In the genomic region with DNA sequence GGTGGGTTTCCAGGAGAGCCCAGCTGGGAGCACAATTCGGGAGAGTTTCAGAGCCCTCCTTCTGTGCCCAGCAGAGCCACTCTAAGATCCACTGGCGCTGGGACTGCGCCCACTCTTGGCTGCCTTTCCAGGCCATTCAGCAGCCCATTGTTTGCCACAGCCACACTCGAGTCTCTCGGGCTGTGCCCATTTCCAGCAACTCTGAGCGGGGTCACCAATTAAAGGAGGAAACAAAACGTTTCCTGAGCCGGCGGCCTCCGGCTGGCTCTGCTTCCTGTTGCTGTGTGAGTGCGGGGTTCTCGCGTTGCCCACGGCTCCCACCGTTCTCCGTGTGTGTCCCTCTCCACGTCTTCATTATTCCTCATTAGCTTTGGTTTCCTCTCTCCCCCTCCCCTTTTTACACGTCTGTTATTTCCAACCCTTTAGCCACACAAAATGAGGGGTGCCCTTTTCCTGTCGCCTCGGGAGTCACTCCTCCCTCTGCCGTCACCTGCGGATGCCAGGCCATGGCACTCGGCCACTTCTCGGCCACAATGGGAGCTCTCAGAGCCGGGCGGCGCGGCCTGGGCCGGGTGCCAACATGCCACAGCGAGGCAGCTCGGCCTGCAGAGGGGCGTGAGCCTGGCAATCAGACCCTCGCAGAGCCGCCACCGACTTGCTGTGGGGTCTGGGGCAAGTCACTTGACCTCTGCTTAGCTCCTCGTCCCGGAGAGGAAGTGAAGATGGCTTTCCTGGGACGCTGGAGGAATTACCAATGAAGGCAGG, we compare ENCODE assay signal across 9 cellular contexts.
DNase-seq lines count a peak whose midpoint lies in the region; ATAC-seq, FAIRE-seq and TF ChIP-seq lines count a peak whose summit lies in the region.
"Had no signal": no experiment of that assay in that cellular context is flagged by ENCODE, and none has a peak within 500 bp of the region (broad histone marks: within the 10 kb centered on the region; RNA-seq: fewer than 3 reads in every experiment).

No MANE protein-coding gene starts in this region.

- no peak overlapping the region for H2BK120ac ChIP-seq in H1 (replicated peaks; ENCODE audit: low read depth, low read length)

- no peak for TF ChIP-seq POLR2A in H1 (IDR thresholded peaks at IDR 0.05; ENCODE audit: control extremely low read depth in 1 of 2, low read depth in 2 of 2, low read length in 2 of 2)
- no peak for TF ChIP-seq POLR2A in sigmoid colon (IDR thresholded peaks at IDR 0.05)

- H4K20me1 ChIP-seq in H1 (replicated peaks in 1 of 2; ENCODE audit: control insufficient read depth in 1 of 2, insufficient read depth in 2 of 2, low read length in 2 of 2) = no peaks in the 10 kb centered on the region

- DNase-seq in H4 (ENCODE audit: low spot score) (peak; percentile 66), NCI-H748 treated with DMSO at 0.1 percent for 48 hours (lab: John Stamatoyannopoulos, UW) (peak; percentile 62), H1 (ENCODE audit: low read depth in 1 of 2, low spot score in 2 of 2) (no peak), sigmoid colon (peak; percentile 68), foreskin keratinocyte (no peak), brain microvascular endothelial cell (no peak), NOMO-1 treated with DMSO at 0.1 percent for 48 hours (lab: John Stamatoyannopoulos, UW; ENCODE audit: unreplicated experiment) (no peak)
- DNase-seq: stimulated activated CD4-positive, alpha-beta T cell treated with anti-CD3 and anti-CD28 coated beads, Interleukin-2, amount 100 ng/mL, for 24 hours had no signal

- no peaks in the 10 kb centered on the region for H3K79me1 ChIP-seq in H1 (ENCODE audit: low read depth, low read length)

- no peak overlapping the region for H3K9ac ChIP-seq in H1 (replicated peaks in 1 of 4; ENCODE audit: extremely low read depth in 1 of 4, low read depth in 3 of 4, low read length in 3 of 4)

- no peak overlapping the region for H4K91ac ChIP-seq in H1 (replicated peaks; ENCODE audit: insufficient read length, low read length)

- no peak overlapping the region; the same call in 1 of the 2 replicates for H2AFZ ChIP-seq in H1 (ENCODE audit: low read length)

- no peak overlapping the region for H3K23ac ChIP-seq in H1 (ENCODE audit: insufficient read length)

- no peak overlapping the region for H2BK12ac ChIP-seq in H1 (ENCODE audit: low read depth, low read length)

- TF ChIP-seq RAD21 in H1 (IDR thresholded peaks at IDR 0.05 in 1 of 2, conservative IDR thresholded peaks at IDR 0.05 in 1 of 2; ENCODE audit: low read depth in 2 of 2, low read length in 2 of 2) = no peak

- no peak for TF ChIP-seq CTCF in H1 (IDR thresholded peaks at IDR 0.05; ENCODE audit: control extremely low read depth in 1 of 3, insufficient read depth in 1 of 3, low read depth in 1 of 3, low read length in 3 of 3)
- no peak for TF ChIP-seq CTCF in sigmoid colon (IDR thresholded peaks at IDR 0.05)
- no peak for TF ChIP-seq CTCF in foreskin keratinocyte (conservative IDR thresholded peaks at IDR 0.05)
- no peak for TF ChIP-seq CTCF in brain microvascular endothelial cell (IDR thresholded peaks at IDR 0.05; ENCODE audit: low read depth, low read length, missing control alignments)

- in situ Hi-C loops in brain microvascular endothelial cell (cut with HindIII; ENCODE audit: low pct_ligation_motif_present, low sequenced_read_pairs) = no loop called here

- no peaks in the 10 kb centered on the region for H3K79me2 ChIP-seq in H1 (ENCODE audit: control insufficient read depth in 1 of 2, insufficient read depth in 2 of 2, low read length in 2 of 2)

- no peak overlapping the region for H2BK5ac ChIP-seq in H1 (ENCODE audit: low read depth, low read length)

- no peaks in the 10 kb centered on the region for H3K23me2 ChIP-seq in H1 (ENCODE audit: low read depth, low read length)

- no peak overlapping the region for H2BK20ac ChIP-seq in H1 (ENCODE audit: low read length)

- WGBS in H1 (ENCODE audit: extremely low coverage in 1 of 2, insufficient coverage in 1 of 2, insufficient read length in 1 of 2, insufficient replicate concordance in 2 of 2, low coverage in 1 of 2, low lambda C conversion rate in 2 of 2, missing lambda C conversion rate in 1 of 2), 2 experiments = 90% methylated on average over 38 of the region's 38 CpGs; no CpG with 5 or more reads in 1 of the 2 experiments
- WGBS in sigmoid colon, 2 donors = 57 to 67% methylated on average over 38 of the region's 38 CpGs

- H3K4ac ChIP-seq in H1 (replicated peaks; ENCODE audit: insufficient read length, low read depth, low read length) = no peak overlapping the region

- H3K27me3 ChIP-seq in H1 (replicated peaks in 1 of 4; ENCODE audit: control insufficient read depth in 3 of 4, extremely low read depth in 1 of 4, insufficient read depth in 3 of 4, low read length in 3 of 4) = peaks cover 0 to 3% (median 0%) of the 10 kb centered on the region in 4 experiments; a peak in 2 of 7 replicates
- peaks cover 0 to 3% (median 0%) of the 10 kb centered on the region in 3 donors for H3K27me3 ChIP-seq in sigmoid colon
- no peaks in the 10 kb centered on the region for H3K27me3 ChIP-seq in foreskin keratinocyte
- no peaks in the 10 kb centered on the region for H3K27me3 ChIP-seq in brain microvascular endothelial cell (replicated peaks)

- H4K8ac ChIP-seq in H1 (ENCODE audit: extremely low read depth, insufficient read depth, low read length) = peak overlapping the region; percentile 74; the same call in 1 of the 2 replicates

- H3K56ac ChIP-seq in H1 (replicated peaks; ENCODE audit: insufficient read length, low read depth, low read length) = no peak overlapping the region

- POLR2A ChIA-PET in H1 (lab: Charles Lee; ENCODE audit: partially characterized antibody) = no interaction called here

- intact Hi-C loops in sigmoid colon (cut with DNase I) = no loop called here

- ATAC-seq in foreskin keratinocyte = no peak

- H3K27ac ChIP-seq in H1 (ENCODE audit: low read depth, low read length) (no peak overlapping the region), sigmoid colon (no peak overlapping the region), foreskin keratinocyte (no peak overlapping the region), brain microvascular endothelial cell (no peak overlapping the region)

- no peak overlapping the region for H3K18ac ChIP-seq in H1 (ENCODE audit: extremely low read depth, low read length)

- H3K9me3 ChIP-seq in H1 (ENCODE audit: insufficient read depth in 2 of 2, low read depth in 1 of 2, low read length in 1 of 2) = no peaks in the 10 kb centered on the region
- H3K9me3 ChIP-seq in sigmoid colon = peaks cover 0 to 3% (median 0%) of the 10 kb centered on the region in 4 donors

- H3K4me3 ChIP-seq in H1 (ENCODE audit: extremely low read depth in 1 of 4, insufficient read depth in 2 of 4, low read depth in 3 of 4, low read length in 4 of 4) (no peak overlapping the region), sigmoid colon (no peak overlapping the region), brain microvascular endothelial cell (ENCODE audit: low read depth, low read length) (no peak overlapping the region)

- H3K14ac ChIP-seq in H1 (ENCODE audit: insufficient read length) = no peak overlapping the region

- no peak overlapping the region for H2BK15ac ChIP-seq in H1 (ENCODE audit: low read length)

- no peak for TF ChIP-seq EP300 in H1 (IDR thresholded peaks at IDR 0.05; ENCODE audit: borderline replicate concordance in 1 of 2, low read depth in 2 of 2, low read length in 2 of 2)
- TF ChIP-seq EP300 in sigmoid colon (IDR thresholded peaks at IDR 0.05) = no peak

- no peak overlapping the region for H4K5ac ChIP-seq in H1 (ENCODE audit: insufficient read length, low read depth, low read length)

- no peak overlapping the region for H2AK5ac ChIP-seq in H1 (ENCODE audit: low read depth, low read length)

- FAIRE-seq in H1 (lab: Jason Lieb, UNC) = no peak
- FAIRE-seq: GM18507 had no signal

- no peaks in the 10 kb centered on the region for H3K36me3 ChIP-seq in H1 (ENCODE audit: control insufficient read depth in 2 of 4, insufficient read depth in 4 of 4, low read length in 3 of 4)
- H3K36me3 ChIP-seq in sigmoid colon = no peaks in the 10 kb centered on the region
- H3K36me3 ChIP-seq in brain microvascular endothelial cell (replicated peaks) = no peaks in the 10 kb centered on the region

- H3K4me2 ChIP-seq in H1 (ENCODE audit: insufficient read depth in 1 of 2, low read depth in 2 of 2, low read length in 2 of 2) = no peak overlapping the region

- CTCF ChIA-PET in H1 (lab: Charles Lee; ENCODE audit: partially characterized antibody) = interaction anchor here (0.7 to 2.1 kb wide), 4 partner anchors 8 to 818 kb away, joined by 3 to 5 read pairs (median 3); no protein-coding TSS in a partner anchor

- H3K4me1 ChIP-seq in H1 (replicated peaks in 1 of 4; ENCODE audit: control insufficient read depth in 3 of 4, insufficient read depth in 4 of 4, low read length in 3 of 4) (no peaks in the 10 kb centered on the region), sigmoid colon (no peaks in the 10 kb centered on the region), foreskin keratinocyte (no peaks in the 10 kb centered on the region)

TF ChIP-seq in H1, 55 proteins besides CTCF, POLR2A, EP300 and RAD21 (continues in another document):
- TF ChIP-seq, protein P1, sequence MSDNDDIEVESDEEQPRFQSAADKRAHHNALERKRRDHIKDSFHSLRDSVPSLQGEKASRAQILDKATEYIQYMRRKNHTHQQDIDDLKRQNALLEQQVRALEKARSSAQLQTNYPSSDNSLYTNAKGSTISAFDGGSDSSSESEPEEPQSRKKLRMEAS (IDR thresholded peaks at IDR 0.05) = no peak
- TF ChIP-seq JUND (IDR thresholded peaks at IDR 0.05; ENCODE audit: low read length) = no peak

Comparison
In these comparisons a context has a peak if more than half of its experiments do, and no peak if none do; other contexts are left out.
1. DNase-seq: peak in H4 (single experiment), NCI-H748 treated with DMSO at 0.1 percent for 48 hours (single experiment) and sigmoid colon (single experiment); none in H1 (0 of 2), foreskin keratinocyte (0 of 2), brain microvascular endothelial cell (single experiment) and NOMO-1 treated with DMSO at 0.1 percent for 48 hours (single experiment).